In genomic region chr4:122090989-122091388, GRCh38 we compare ENCODE assay signal across 25 cellular contexts.
"Had no signal": no experiment of that assay in that cellular context is flagged by ENCODE, and none has a peak within 500 bp of the region (broad histone marks: within the 10 kb centered on the region; RNA-seq: fewer than 3 reads in every experiment).

No MANE protein-coding gene starts in this region.

- ATAC-seq: gastrocnemius medialis, heart right ventricle, left colon, left lobe of liver, left ventricle myocardium superior, mucosa of descending colon had no signal

- H3K9me3 Mint-ChIP-seq: memory B cell, mesothelial cell of epicardium had no signal

- H3K4me3 Mint-ChIP-seq: memory B cell, mesothelial cell of epicardium, naive B cell had no signal

- H3K9me3 ChIP-seq: esophagus muscularis mucosa, gastrocnemius medialis, heart right ventricle, mucosa of descending colon had no signal

- H3K4me3 ChIP-seq: coronary artery, dorsolateral prefrontal cortex, esophagus muscularis mucosa, gastrocnemius medialis, heart right ventricle, lung, mucosa of descending colon had no signal

- H3K36me3 Mint-ChIP-seq: memory B cell, mesothelial cell of epicardium, naive B cell had no signal

- DNase-seq: dermis blood vessel endothelial cell; dorsolateral prefrontal cortex; effector CD4-positive, alpha-beta T cell; effector memory CD4-positive, alpha-beta T cell; foreskin melanocyte; gastrocnemius medialis; glutamatergic neuron; head of caudate nucleus; heart right ventricle; hippocampal formation; left colon; left ventricle myocardium superior; mammary epithelial cell; mucosa of descending colon; naive B cell had no signal

- FAIRE-seq: colon, endothelial cell of umbilical vein, islet of Langerhans, keratinocyte had no signal

- H3K27ac Mint-ChIP-seq: memory B cell, mesothelial cell of epicardium, naive B cell had no signal

- H3K27me3 ChIP-seq: esophagus muscularis mucosa, gastrocnemius medialis, heart right ventricle had no signal

- H3K4me1 Mint-ChIP-seq: memory B cell, naive B cell had no signal

- H3K27ac ChIP-seq: coronary artery, dorsolateral prefrontal cortex, esophagus muscularis mucosa, gastrocnemius medialis, heart right ventricle had no signal

- H3K36me3 ChIP-seq: esophagus muscularis mucosa, gastrocnemius medialis, heart right ventricle had no signal
